1 cellular context compared by ENCODE assay signal in genomic region chr16:66904846-66905632, GRCh38.
TF ChIP-seq lines count a peak whose summit lies in the region.

No MANE protein-coding gene starts in this region.

TF ChIP-seq in HepG2, 621 proteins besides CTCF, POLR2A, EP300 and RAD21 (continued from another document):
- TF ChIP-seq TRIM22 (IDR thresholded peaks at IDR 0.05), result no peak
- peak; percentile 13 for TF ChIP-seq CBX1 (IDR thresholded peaks at IDR 0.05; ENCODE audit: low read depth)
- TF ChIP-seq CEBPZ (IDR thresholded peaks at IDR 0.05; ENCODE audit: low read length), result no peak
- TF ChIP-seq CREB1 (IDR thresholded peaks at IDR 0.05), result no peak
- no peak for TF ChIP-seq CREB1 (CRISPR knock-in tag; IDR thresholded peaks at IDR 0.05)
- 0 out of 2 replicates have a peak, but pooled peaks have one; percentile 30 for TF ChIP-seq KLF13 (CRISPR knock-in tag; IDR thresholded peaks at IDR 0.05)
- TF ChIP-seq ZNF274 (CRISPR knock-in tag; IDR thresholded peaks at IDR 0.05), result peak; percentile 79
- no peak for TF ChIP-seq NCOA5 (CRISPR knock-in tag; IDR thresholded peaks at IDR 0.05)
- TF ChIP-seq, protein P1, sequence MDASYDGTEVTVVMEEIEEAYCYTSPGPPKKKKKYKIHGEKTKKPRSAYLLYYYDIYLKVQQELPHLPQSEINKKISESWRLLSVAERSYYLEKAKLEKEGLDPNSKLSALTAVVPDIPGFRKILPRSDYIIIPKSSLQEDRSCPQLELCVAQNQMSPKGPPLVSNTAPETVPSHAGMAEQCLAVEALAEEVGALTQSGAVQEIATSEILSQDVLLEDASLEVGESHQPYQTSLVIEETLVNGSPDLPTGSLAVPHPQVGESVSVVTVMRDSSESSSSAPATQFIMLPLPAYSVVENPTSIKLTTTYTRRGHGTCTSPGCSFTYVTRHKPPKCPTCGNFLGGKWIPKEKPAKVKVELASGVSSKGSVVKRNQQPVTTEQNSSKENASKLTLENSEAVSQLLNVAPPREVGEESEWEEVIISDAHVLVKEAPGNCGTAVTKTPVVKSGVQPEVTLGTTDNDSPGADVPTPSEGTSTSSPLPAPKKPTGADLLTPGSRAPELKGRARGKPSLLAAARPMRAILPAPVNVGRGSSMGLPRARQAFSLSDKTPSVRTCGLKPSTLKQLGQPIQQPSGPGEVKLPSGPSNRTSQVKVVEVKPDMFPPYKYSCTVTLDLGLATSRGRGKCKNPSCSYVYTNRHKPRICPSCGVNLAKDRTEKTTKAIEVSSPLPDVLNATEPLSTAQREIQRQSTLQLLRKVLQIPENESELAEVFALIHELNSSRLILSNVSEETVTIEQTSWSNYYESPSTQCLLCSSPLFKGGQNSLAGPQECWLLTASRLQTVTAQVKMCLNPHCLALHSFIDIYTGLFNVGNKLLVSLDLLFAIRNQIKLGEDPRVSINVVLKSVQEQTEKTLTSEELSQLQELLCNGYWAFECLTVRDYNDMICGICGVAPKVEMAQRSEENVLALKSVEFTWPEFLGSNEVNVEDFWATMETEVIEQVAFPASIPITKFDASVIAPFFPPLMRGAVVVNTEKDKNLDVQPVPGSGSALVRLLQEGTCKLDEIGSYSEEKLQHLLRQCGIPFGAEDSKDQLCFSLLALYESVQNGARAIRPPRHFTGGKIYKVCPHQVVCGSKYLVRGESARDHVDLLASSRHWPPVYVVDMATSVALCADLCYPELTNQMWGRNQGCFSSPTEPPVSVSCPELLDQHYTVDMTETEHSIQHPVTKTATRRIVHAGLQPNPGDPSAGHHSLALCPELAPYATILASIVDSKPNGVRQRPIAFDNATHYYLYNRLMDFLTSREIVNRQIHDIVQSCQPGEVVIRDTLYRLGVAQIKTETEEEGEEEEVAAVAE (CRISPR knock-in tag; IDR thresholded peaks at IDR 0.05; ENCODE audit: borderline replicate concordance), result 0 out of 2 replicates have a peak, but pooled peaks have one; percentile 15
- no peak; the same call in 1 of the 2 replicates for TF ChIP-seq TFE3 (CRISPR knock-in tag; IDR thresholded peaks at IDR 0.05)
- no peak for TF ChIP-seq SNAPC2 (CRISPR knock-in tag; IDR thresholded peaks at IDR 0.05)
- TF ChIP-seq GABPA (IDR thresholded peaks at IDR 0.05; ENCODE audit: low read depth, low read length), result no peak
- peak; percentile 41; the same call in 1 of the 2 replicates for TF ChIP-seq GABPA (CRISPR knock-in tag; IDR thresholded peaks at IDR 0.05; ENCODE audit: low read depth)
- no peak for TF ChIP-seq ZNF207 (IDR thresholded peaks at IDR 0.05; ENCODE audit: borderline replicate concordance)
- no peak for TF ChIP-seq ISX (CRISPR knock-in tag; conservative IDR thresholded peaks at IDR 0.05)
- peak; percentile 62 for TF ChIP-seq ZBTB7A (CRISPR knock-in tag; IDR thresholded peaks at IDR 0.05)
- no peak for TF ChIP-seq ZC3H4 (CRISPR knock-in tag; IDR thresholded peaks at IDR 0.05; ENCODE audit: borderline replicate concordance)
- TF ChIP-seq MXI1 (IDR thresholded peaks at IDR 0.05; ENCODE audit: borderline replicate concordance, low read depth, low read length), result 0 out of 3 replicates have a peak, but pooled peaks have one; percentile 2
- TF ChIP-seq ZNF121 (CRISPR knock-in tag; IDR thresholded peaks at IDR 0.05), result peak; percentile 69; the same call in 1 of the 2 replicates
- TF ChIP-seq ATRX (CRISPR knock-in tag; IDR thresholded peaks at IDR 0.05; ENCODE audit: borderline replicate concordance), result no peak
- TF ChIP-seq GATAD2A (CRISPR knock-in tag; IDR thresholded peaks at IDR 0.05), result peak; percentile 88
- peak; percentile 26; the same call in 1 of the 2 replicates for TF ChIP-seq ZNF629 (CRISPR knock-in tag; conservative IDR thresholded peaks at IDR 0.05)
- TF ChIP-seq FOXP1 (IDR thresholded peaks at IDR 0.05), result no peak
- peak; percentile 66 for TF ChIP-seq FOXP1 (CRISPR knock-in tag; IDR thresholded peaks at IDR 0.05)
- TF ChIP-seq ZNF138 (CRISPR knock-in tag; IDR thresholded peaks at IDR 0.05; ENCODE audit: low read depth), result peak; percentile 59; the same call in 1 of the 2 replicates
- peak; percentile 79 for TF ChIP-seq NR2F6 (IDR thresholded peaks at IDR 0.05)
- peak; percentile 87 for TF ChIP-seq NR2F6 (CRISPR knock-in tag; IDR thresholded peaks at IDR 0.05)
- TF ChIP-seq NRL (CRISPR knock-in tag; IDR thresholded peaks at IDR 0.05; ENCODE audit: borderline replicate concordance), result no peak; the same call in 1 of the 2 replicates
- TF ChIP-seq RFX1 (IDR thresholded peaks at IDR 0.05), result no peak
- TF ChIP-seq FOXK1 (CRISPR knock-in tag; IDR thresholded peaks at IDR 0.05; ENCODE audit: borderline replicate concordance, low read depth), result peak; percentile 94
- 0 out of 2 replicates have a peak, but pooled peaks have one; percentile 22 for TF ChIP-seq ZMAT3 (CRISPR knock-in tag; conservative IDR thresholded peaks at IDR 0.05)
- peak; percentile 82; the same call in 1 of the 2 replicates for TF ChIP-seq ZSCAN20 (CRISPR knock-in tag; IDR thresholded peaks at IDR 0.05; ENCODE audit: borderline replicate concordance)
- no peak for TF ChIP-seq ZNF562 (CRISPR knock-in tag; IDR thresholded peaks at IDR 0.05; ENCODE audit: borderline replicate concordance)
- peak; percentile 45; the same call in 1 of the 2 replicates for TF ChIP-seq SAP130 (CRISPR knock-in tag; IDR thresholded peaks at IDR 0.05; ENCODE audit: low read depth)
- no peak for TF ChIP-seq RNF2 (conservative IDR thresholded peaks at IDR 0.05; ENCODE audit: low read depth)
TF ChIP-seq in HepG2: peak in this region for 175.
